1 cellular context compared by ENCODE assay signal in genomic region chr1:155011004-155011416, GRCh38.
TF ChIP-seq lines count a peak whose summit lies in the region.

No MANE protein-coding gene starts in this region.

TF ChIP-seq in liver, 16 proteins besides CTCF, POLR2A, EP300 and RAD21 (continued from another document):
- TF ChIP-seq REST (IDR thresholded peaks at IDR 0.05), result no peak
- no peak for TF ChIP-seq HNF4G (IDR thresholded peaks at IDR 0.05)
- no peak for TF ChIP-seq YY1 (IDR thresholded peaks at IDR 0.05)
- TF ChIP-seq MAX (IDR thresholded peaks at IDR 0.05), result no peak
- TF ChIP-seq HNF4A (conservative IDR thresholded peaks at IDR 0.05), result no peak
- no peak for TF ChIP-seq NR2F2 (IDR thresholded peaks at IDR 0.05)
- no peak for TF ChIP-seq ZBTB33 (IDR thresholded peaks at IDR 0.05)
- TF ChIP-seq EGR1 (IDR thresholded peaks at IDR 0.05; ENCODE audit: low read depth in 2 of 2), result no peak
- no peak for TF ChIP-seq ATF3 (IDR thresholded peaks at IDR 0.05)
- no peak for TF ChIP-seq SP1 (IDR thresholded peaks at IDR 0.05)
- TF ChIP-seq JUND (IDR thresholded peaks at IDR 0.05), result no peak
- no peak for TF ChIP-seq GABPA (IDR thresholded peaks at IDR 0.05 in 1 of 2, conservative IDR thresholded peaks at IDR 0.05 in 1 of 2)
- TF ChIP-seq FOXA1 (IDR thresholded peaks at IDR 0.05), result no peak
